Comparison of ENCODE assay signal across 8 cellular contexts in the genomic region with DNA sequence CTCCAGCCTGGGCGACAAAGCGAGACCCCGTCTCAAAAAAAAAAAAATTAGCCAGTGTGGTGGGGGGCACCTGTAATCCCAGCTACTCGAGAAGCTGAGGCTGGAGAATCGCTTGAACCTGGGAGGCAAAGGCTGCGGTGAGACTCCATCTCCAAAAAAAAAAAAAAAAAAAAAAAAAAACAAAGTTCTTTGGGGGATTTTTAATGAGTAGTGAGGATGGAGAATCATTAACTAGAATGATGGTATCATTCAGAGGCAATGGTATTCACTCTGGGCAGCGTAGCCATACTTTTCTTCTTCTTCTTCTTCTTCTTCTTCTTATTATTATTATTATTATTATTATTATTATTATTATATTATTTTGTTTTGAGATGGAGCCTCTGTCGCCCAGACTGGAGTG. TPM values are rescaled to one million over a fixed set of nuclear protein-coding genes. Genes with fewer than 3 reads are reported as not detected.
DNase-seq lines count a peak whose midpoint lies in the region; ATAC-seq, FAIRE-seq and TF ChIP-seq lines count a peak whose summit lies in the region.
"Not testable (repeated sequence)": the region's sequence is repeated elsewhere in the genome, so short reads cannot be mapped to it uniquely, and the experiment has no call there.

No MANE protein-coding gene starts in this region.

- H3K4me1 ChIP-seq in A549: peaks cover 48% of the 10 kb centered on the region
- H3K4me1 ChIP-seq in PC-3 (ENCODE audit: insufficient read depth, low read length): peaks cover 27% of the 10 kb centered on the region
- peaks cover 27% of the 10 kb centered on the region for H3K4me1 ChIP-seq in RWPE2 (ENCODE audit: insufficient read depth, poor library complexity, severe bottlenecking)
- peaks cover 25% of the 10 kb centered on the region for H3K4me1 ChIP-seq in psoas muscle
- H3K4me1 ChIP-seq in gastrocnemius medialis: peaks cover 16 to 18% of the 10 kb centered on the region in 2 donors

- H3K9ac ChIP-seq in PC-3 (ENCODE audit: low read length): not testable (repeated sequence)

- POLR2A ChIA-PET in A549 (lab: Yijun Ruan, JAX); PC-3 (lab: Charles Lee; ENCODE audit: unreplicated experiment): not testable (repeated sequence)

- TF ChIP-seq EP300 in A549 (IDR thresholded peaks at IDR 0.05): not testable (repeated sequence)

- not testable (repeated sequence) for H4K20me1 ChIP-seq in PC-3 (ENCODE audit: low read length)

- H3K9me2 ChIP-seq in PC-3 (replicated peaks; ENCODE audit: low read length): not testable (repeated sequence)

- in situ Hi-C loops in Caki2 (cut with HindIII; ENCODE audit: low pct_unique_long_range_greater_than_20kb, low sequenced_read_pairs); gastrocnemius medialis (cut with MboI; ENCODE audit: low sequenced_read_pairs in 4 of 4): not testable (repeated sequence)

- H2AFZ ChIP-seq in PC-3 (ENCODE audit: low read length): not testable (repeated sequence)

- not testable (repeated sequence) for TF ChIP-seq POLR2A in A549 (IDR thresholded peaks at IDR 0.05; ENCODE audit: low read length); gastrocnemius medialis (IDR thresholded peaks at IDR 0.05)

- H3K27me3 ChIP-seq in PC-3 (ENCODE audit: low read length); RWPE2 (ENCODE audit: insufficient read depth, poor library complexity, severe bottlenecking); psoas muscle (ENCODE audit: insufficient read depth in 3 of 3, low read length in 2 of 3); gastrocnemius medialis: not testable (repeated sequence)

- BruUV-seq in PC-3 (replicated peaks; lab: Mats Ljungman, UMichigan): not testable (repeated sequence)

- CTCF ChIA-PET in A549 (lab: Yijun Ruan, JAX): interaction anchor here (0.7 to 2.9 kb wide), 3 partner anchors 10 to 179 kb away, joined by 4 to 13 read pairs (median 5); no protein-coding TSS in a partner anchor
- CTCF ChIA-PET in PC-3 (lab: Charles Lee): not testable (repeated sequence)

- peak overlapping the region; percentile 62 for H3K4me2 ChIP-seq in A549
- not testable (repeated sequence) for H3K4me2 ChIP-seq in PC-3 (ENCODE audit: low read length)

- not testable (repeated sequence) for TF ChIP-seq CTCF in A549 (IDR thresholded peaks at IDR 0.05); PC-3 (conservative IDR thresholded peaks at IDR 0.05; ENCODE audit: low read depth, low read length); RWPE2 (IDR thresholded peaks at IDR 0.05; ENCODE audit: poor library complexity, severe bottlenecking); psoas muscle (IDR thresholded peaks at IDR 0.05); gastrocnemius medialis (IDR thresholded peaks at IDR 0.05 in 4 of 5, conservative IDR thresholded peaks at IDR 0.05 in 1 of 5)

- not testable (repeated sequence) for H3K36me3 ChIP-seq in PC-3 (ENCODE audit: low read depth, low read length); RWPE2 (ENCODE audit: low read depth); psoas muscle (ENCODE audit: insufficient read depth in 1 of 2, low read depth in 1 of 2); gastrocnemius medialis

- FAIRE-seq in A549 (lab: Jason Lieb, UNC): not testable (repeated sequence)
- peak; percentile 83 for FAIRE-seq in RCC 7860 (lab: Jason Lieb, UNC)

- not testable (repeated sequence) for ATAC-seq in A549; PC-3; RWPE2 (ENCODE audit: low read depth); psoas muscle; gastrocnemius medialis

- intact Hi-C loops in PC-3 (cut with micrococcal nuclease); psoas muscle (cut with DNase I); gastrocnemius medialis (cut with DNase I; ENCODE audit: low total_unique reads): not testable (repeated sequence)

- H3K79me2 ChIP-seq in PC-3 (ENCODE audit: low read length): not testable (repeated sequence)

- DNase-seq in A549 (ENCODE audit: low read depth in 1 of 2, low spot score in 1 of 2); PC-3; RWPE2 (ENCODE audit: low spot score); psoas muscle; gastrocnemius medialis: not testable (repeated sequence)
- DNase-seq in Caki2 (ENCODE audit: low read depth) (peak; percentile 75), RCC 7860 (ENCODE audit: low spot score) (peak; percentile 68), kidney tubule cell (ENCODE audit: low spot score) (peak; percentile 77)

- peak overlapping the region; percentile 88 to 96 for H3K27ac ChIP-seq in A549
- peak overlapping the region; percentile 72 for H3K27ac ChIP-seq in PC-3 (ENCODE audit: low read length)
- peak overlapping the region; percentile 68 for H3K27ac ChIP-seq in RWPE2 (ENCODE audit: poor library complexity, severe bottlenecking)
- H3K27ac ChIP-seq in psoas muscle: peak overlapping the region; percentile 82
- H3K27ac ChIP-seq in gastrocnemius medialis: peak overlapping the region; percentile 74 to 85 (median 83)

- H3K4me3 ChIP-seq in A549; PC-3 (ENCODE audit: low read length); RWPE2 (ENCODE audit: severe bottlenecking); psoas muscle; gastrocnemius medialis: not testable (repeated sequence)

- 73% methylated on average over 8 of the region's 8 CpGs for WGBS in A549 (ENCODE audit: missing lambda C conversion rate)
- 98 to 99% (median 99%) methylated on average over 8 of the region's 8 CpGs for WGBS in psoas muscle, 3 donors

- TF ChIP-seq RAD21 in A549 (conservative IDR thresholded peaks at IDR 0.05 in 1 of 2, IDR thresholded peaks at IDR 0.05 in 1 of 2): not testable (repeated sequence)

- not testable (repeated sequence) for H3F3A ChIP-seq in PC-3 (ENCODE audit: low read length, unreplicated experiment)

- H3K9me3 ChIP-seq in A549; PC-3 (ENCODE audit: low read length); RWPE2 (ENCODE audit: severe bottlenecking); psoas muscle; gastrocnemius medialis: not testable (repeated sequence)

RNA-seq across cellular contexts. Expression of a gene that starts 42.0 kb away (rescaled TPM):
- polyA plus RNA-seq in A549 (2011; rRNA removed) (9.1 and 11.1 TPM in 2 replicates), A549 (2017; fragmentation: RNase III; extraction: RNeasy Plus Mini Kit Qiagen cat#74134 plus additional on column Dnase treatment) (12.4 to 18.6 TPM (median 14.1 TPM) in 3 replicates), psoas muscle (under 1 TPM; 0.51 to 0.86 (median 0.76) TPM)
- polyA plus RNA-seq in A549 (2012; cell fraction: cytosol; rRNA removed): 23.0 and 37.0 TPM in 2 replicates
- 51.5 and 90.9 TPM in 2 replicates for polyA plus RNA-seq in A549 (2012; cell fraction: nucleus; rRNA removed)
- 16.0 and 17.6 TPM in 2 replicates for polyA minus RNA-seq in A549 (2011; rRNA and poly(A)+ RNA removed)
- total RNA-seq in Caki2 (2014; rRNA removed; shearing (Covaris generic); ENCODE audit: low replicate concordance): 21.1 and 35.9 TPM in 2 replicates
- total RNA-seq in PC-3 (2014; rRNA removed) (92.5 and 153 TPM in 2 replicates), psoas muscle (1 to 10 TPM in 2 of 4 donors, under 1 TPM in 2; 0.40 to 1.8 (median 1.00) TPM), gastrocnemius medialis (10 to 100 TPM in 1 of 4 donors, 1 to 10 TPM in 1, under 1 TPM in 1, not detected in 1; 0.23 to 10.0 (median 1.6) TPM)
